24 cellular contexts compared by ENCODE assay signal in genomic region chr13:25660996-25661395, GRCh38.
"Had no signal": no experiment of that assay in that cellular context is flagged by ENCODE, and none has a peak within 500 bp of the region (broad histone marks: within the 10 kb centered on the region; RNA-seq: fewer than 3 reads in every experiment).

No MANE protein-coding gene starts in this region.

- H2AFZ ChIP-seq: neural progenitor cell had no signal

- H3K36me3 ChIP-seq: left ventricle myocardium inferior, neural progenitor cell, neutrophil, ovary, right atrium auricular region, right lobe of liver, stomach, thyroid gland, transverse colon, upper lobe of right lung had no signal

- H3K4me3 ChIP-seq: left ventricle myocardium inferior, lung, neural progenitor cell, ovary, right atrium auricular region, right lobe of liver, smooth muscle cell, stomach, testis, thyroid gland, transverse colon, upper lobe of right lung had no signal

- H3K9ac ChIP-seq: neural progenitor cell had no signal

- H3K4me2 ChIP-seq: neural progenitor cell, smooth muscle cell had no signal

- DNase-seq: islet precursor cell; left ventricle myocardium inferior; mesendoderm; naive B cell; natural killer cell; nephron progenitor cell; occipital lobe; ovary; right lobe of liver; stimulated activated CD4-positive, alpha-beta T cell treated with anti-CD3 and anti-CD28 coated beads, Interleukin-1b, Interleukin-23, amount 100 ng/mL, for 48 hours; stimulated activated CD4-positive, alpha-beta T cell treated with anti-CD3 and anti-CD28 coated beads, Interleukin-4, amount 100 ng/mL, for 1 hour; stimulated activated naive B cell treated with anti-CD40 and anti-IgM and Interleukin-4, amounts not matched to agents 10 μg/mL and 1 μg/mL and 100 μg/mL, for 72 hours; stimulated activated naive CD8-positive, alpha-beta T cell treated with anti-CD3 and anti-CD28 coated beads, Interleukin-15, Interleukin-2, amounts not matched to agents 100 U/mL and 50 U/mL, for 24 hours; stomach; testis; thyroid gland; transverse colon; upper lobe of right lung had no signal

- FAIRE-seq: urothelium cell line had no signal

- H3K27ac ChIP-seq: left ventricle myocardium inferior, neural progenitor cell, neutrophil, ovary, right atrium auricular region, right lobe of liver, stomach, testis, thyroid gland, transverse colon, upper lobe of right lung had no signal

- H3K27me3 ChIP-seq: neural progenitor cell, neutrophil, ovary, right atrium auricular region, right lobe of liver, stomach, testis, thyroid gland, transverse colon, upper lobe of right lung had no signal

- H3K9me3 ChIP-seq: left ventricle myocardium inferior, neutrophil, ovary, right atrium auricular region, right lobe of liver, stomach, testis, thyroid gland, transverse colon, upper lobe of right lung had no signal

- H3K4me1 ChIP-seq: left ventricle myocardium inferior, right atrium auricular region, right lobe of liver, stomach, testis, thyroid gland, transverse colon, upper lobe of right lung had no signal
